In genomic region chr7:95772771-95773581, GRCh38 we compare ENCODE assay signal across 8 cellular contexts. TPM values are rescaled to one million over a fixed set of nuclear protein-coding genes. Genes with fewer than 3 reads are reported as not detected.
A peak's percentile ranks its signal among the peaks of the same experiment; 100 is the strongest.
DNase-seq lines count a peak whose midpoint lies in the region; ATAC-seq and TF ChIP-seq lines count a peak whose summit lies in the region.

No MANE protein-coding gene starts in this region.

- no peaks in the 10 kb centered on the region for H3K36me3 Mint-ChIP-seq in chondrocyte (ENCODE audit: low read depth)

- no peaks in the 10 kb centered on the region for H3K36me3 ChIP-seq in ES-I3 (ENCODE audit: insufficient read depth, low read length)
- H3K36me3 ChIP-seq in MM.1S (replicated peaks; ENCODE audit: insufficient read depth, low read length), result no peaks in the 10 kb centered on the region
- H3K36me3 ChIP-seq in right lobe of liver, result no peaks in the 10 kb centered on the region
- no peaks in the 10 kb centered on the region for H3K36me3 ChIP-seq in thoracic aorta

- no peaks in the 10 kb centered on the region for H3K9me3 ChIP-seq in ES-I3 (ENCODE audit: control insufficient read depth, insufficient read depth, low read length)
- H3K9me3 ChIP-seq in MM.1S (replicated peaks; ENCODE audit: insufficient read depth, low read length), result no peaks in the 10 kb centered on the region
- no peaks in the 10 kb centered on the region for H3K9me3 ChIP-seq in right lobe of liver
- no peaks in the 10 kb centered on the region for H3K9me3 ChIP-seq in thoracic aorta

- no peaks in the 10 kb centered on the region for H4K20me1 ChIP-seq in MM.1S (ENCODE audit: insufficient read depth, low read length)

- H3K27ac ChIP-seq in MM.1S (ENCODE audit: low read length) (no peak overlapping the region), right lobe of liver (no peak overlapping the region), thoracic aorta (peak overlapping the region; percentile 74 to 84)

- no peak for DNase-seq in MM.1S
- DNase-seq in chondrocyte (ENCODE audit: low spot score), result no peak
- DNase-seq in right lobe of liver, result peak in 1 of 3 donors; percentile 53
- DNase-seq in thoracic aorta (ENCODE audit: low spot score), result peak; percentile 20
- DNase-seq in NCI-H187 (lab: John Stamatoyannopoulos, UW), result no peak
- DNase-seq in RKO (ENCODE audit: low spot score), result no peak
- no peak for DNase-seq in stimulated activated naive CD4-positive, alpha-beta T cell (lab: John Stamatoyannopoulos, UW)

- no peaks in the 10 kb centered on the region for H3K9me2 ChIP-seq in MM.1S (replicated peaks; ENCODE audit: insufficient read depth, low read length)

- peaks cover 53% of the 10 kb centered on the region for H3K4me1 Mint-ChIP-seq in chondrocyte (ENCODE audit: low read depth)

- peak overlapping the region; percentile 61 for H3K4me3 ChIP-seq in MM.1S (ENCODE audit: low read length)
- peak overlapping the region; percentile 53 to 69 (median 55) for H3K4me3 ChIP-seq in right lobe of liver
- peak overlapping the region; percentile 95 for H3K4me3 ChIP-seq in thoracic aorta

- intact Hi-C loops in right lobe of liver (cut with DNase I), result no loop called here

- no peaks in the 10 kb centered on the region for H3K9me3 Mint-ChIP-seq in chondrocyte (ENCODE audit: low read depth)

- peak overlapping the region; percentile 42 for H2AFZ ChIP-seq in MM.1S (ENCODE audit: low read length)

- no peak for TF ChIP-seq POLR2A in right lobe of liver (IDR thresholded peaks at IDR 0.05)

- peak overlapping the region; percentile 53 for H3K27ac Mint-ChIP-seq in chondrocyte (ENCODE audit: unreplicated experiment)

- peak overlapping the region; percentile 80 for H3K4me3 Mint-ChIP-seq in chondrocyte (ENCODE audit: unreplicated experiment)

- no peak for TF ChIP-seq CTCF in MM.1S (IDR thresholded peaks at IDR 0.05; ENCODE audit: low read length)
- peak; percentile 20 for TF ChIP-seq CTCF in chondrocyte (IDR thresholded peaks at IDR 0.05)
- TF ChIP-seq CTCF in right lobe of liver (IDR thresholded peaks at IDR 0.05), result no peak
- TF ChIP-seq CTCF in thoracic aorta (IDR thresholded peaks at IDR 0.05), result no peak

- H3K9ac ChIP-seq in ES-I3 (ENCODE audit: low read depth, low read length) (peak overlapping the region; percentile 66; the same call in 1 of the 2 replicates), MM.1S (ENCODE audit: low read length) (peak overlapping the region; percentile 42; the same call in 1 of the 2 replicates)

- no peaks in the 10 kb centered on the region for H3K27me3 Mint-ChIP-seq in chondrocyte (ENCODE audit: low read depth)

- H3K4me2 ChIP-seq in MM.1S (ENCODE audit: low read depth, low read length), result peak overlapping the region; percentile 45

- H3K79me2 ChIP-seq in MM.1S (ENCODE audit: low read length), result no peaks in the 10 kb centered on the region

- H3F3A ChIP-seq in MM.1S (ENCODE audit: insufficient read depth, low read length), result no peaks in the 10 kb centered on the region

- 54% methylated on average over 15 of the region's 45 CpGs for WGBS in right lobe of liver (ENCODE audit: insufficient coverage, low coverage, low lambda C conversion rate, missing lambda C conversion rate)

- ATAC-seq in right lobe of liver, result peak in 3 of 4 donors; percentile 6 to 9 (median 9)
- ATAC-seq in thoracic aorta (ENCODE audit: insufficient number of reproducible peaks, low FRiP score, low read depth), result no peak

- H3K4me1 ChIP-seq in ES-I3 (ENCODE audit: insufficient read depth, low read length) (peaks cover 7% of the 10 kb centered on the region; the same call in 1 of the 2 replicates), MM.1S (ENCODE audit: low read length) (no peaks in the 10 kb centered on the region), right lobe of liver (no peaks in the 10 kb centered on the region), thoracic aorta (ENCODE audit: control insufficient read depth in 1 of 2, low read depth in 2 of 2) (peaks cover 7 to 41% of the 10 kb centered on the region in 2 donors)

- H3K27me3 ChIP-seq in MM.1S (replicated peaks; ENCODE audit: insufficient read depth, low read length), result no peaks in the 10 kb centered on the region
- H3K27me3 ChIP-seq in right lobe of liver, result no peaks in the 10 kb centered on the region
- H3K27me3 ChIP-seq in thoracic aorta (replicated peaks; ENCODE audit: insufficient read depth), result no peaks in the 10 kb centered on the region

RNA-seq across cellular contexts. Expression of gene DYNC1I1, which starts 0.6 kb away (rescaled TPM):
- total RNA-seq in chondrocyte, result 17.4 to 80.2 TPM (median 21.0 TPM) in 3 replicates
- total RNA-seq in right lobe of liver, result 1 to 10 TPM in 1 of 6 experiments, under 1 TPM in 5; 0.09 to 1.1 (median 0.62) TPM
- 10 to 100 TPM; 24.6 to 69.1 TPM for total RNA-seq in thoracic aorta

Comparison
In these comparisons a context has a peak if more than half of its experiments do, and no peak if none do; other contexts are left out.
1. H3K27ac ChIP-seq: peak in thoracic aorta (2 of 2); none in MM.1S (single experiment) and right lobe of liver (0 of 3).
2. Peak in every context shown above with its lines, with median percentiles within 50 percentile points of each other: H3K4me3 ChIP-seq.